ENCODE assay signal across 10 cellular contexts in genomic region chr6:170522565-170523183, GRCh38. TPM values are rescaled to one million over a fixed set of nuclear protein-coding genes. Genes with fewer than 3 reads are reported as not detected.
DNase-seq lines count a peak whose midpoint lies in the region; ATAC-seq and TF ChIP-seq lines count a peak whose summit lies in the region.
"Had no signal": no experiment of that assay in that cellular context is flagged by ENCODE, and none has a peak within 500 bp of the region (broad histone marks: within the 10 kb centered on the region; RNA-seq: fewer than 3 reads in every experiment).

No MANE protein-coding gene starts in this region.

- DNase-seq in AG20443 (ENCODE audit: low spot score) (peak; percentile 34), GM23338 (ENCODE audit: low spot score) (peak; percentile 76), SK-N-SH (peak; percentile 51), hepatocyte (ENCODE audit: low spot score) (peak; percentile 28), NCI-H1694 (lab: John Stamatoyannopoulos, UW) (no peak), vagina (ENCODE audit: extremely low spot score in 2 of 2) (no peak), NCI-H1694 treated with DMSO at 0.1 percent for 48 hours (lab: John Stamatoyannopoulos, UW) (no peak)
- DNase-seq: stimulated activated CD4-positive, alpha-beta T cell treated with anti-CD3 and anti-CD28 coated beads, Interleukin-2, amount 100 ng/mL, for 48 hours had no signal

- peak; percentile 59 to 90 for TF ChIP-seq CTCF in GM23338 (conservative IDR thresholded peaks at IDR 0.05; ENCODE audit: low read depth in 2 of 2)
- peak; percentile 54 for TF ChIP-seq CTCF in SK-N-SH (IDR thresholded peaks at IDR 0.05)
- TF ChIP-seq CTCF in hepatocyte (IDR thresholded peaks at IDR 0.05; ENCODE audit: poor library complexity), result peak; percentile 27
- TF ChIP-seq CTCF in vagina (IDR thresholded peaks at IDR 0.05), result no peak

- intact Hi-C loops in vagina (cut with DNase I), result no loop called here

- H3K27ac Mint-ChIP-seq in GM23338, result no peak overlapping the region

- H3K36me3 Mint-ChIP-seq in GM23338 (ENCODE audit: low read depth), result no peaks in the 10 kb centered on the region

- POLR2A ChIA-PET in SK-N-SH (lab: Yijun Ruan, JAX), result no interaction called here

- peaks cover 7% of the 10 kb centered on the region for H3K27me3 Mint-ChIP-seq in GM23338 (ENCODE audit: insufficient read depth, low read depth, poor library complexity)

- no peak overlapping the region for H3K4me2 ChIP-seq in GM23338
- H3K4me2 ChIP-seq in SK-N-SH, result no peak overlapping the region
- no peak overlapping the region for H3K4me2 ChIP-seq in hepatocyte

- H3K4me1 ChIP-seq in GM23338 (ENCODE audit: insufficient read depth), result 0 out of 2 replicates have a peak, but pooled peaks cover 3% of the 10 kb centered on the region
- H3K4me1 ChIP-seq in SK-N-SH (ENCODE audit: control insufficient read depth in 1 of 2, insufficient read depth in 2 of 2, low read depth in 1 of 2, low read length in 1 of 2), result peaks cover 0 to 9% of the 10 kb centered on the region in 2 experiments; a peak in 1 of 4 replicates
- no peaks in the 10 kb centered on the region for H3K4me1 ChIP-seq in hepatocyte (ENCODE audit: insufficient read depth)
- no peaks in the 10 kb centered on the region for H3K4me1 ChIP-seq in vagina

- H3K9ac ChIP-seq in SK-N-SH, result no peak overlapping the region

- TF ChIP-seq POLR2A in vagina (IDR thresholded peaks at IDR 0.05), result no peak

- H3K9me3 Mint-ChIP-seq in GM23338, result no peaks in the 10 kb centered on the region

- H3K4me3 ChIP-seq in GM23338 (no peak overlapping the region), SK-N-SH (ENCODE audit: low read depth in 2 of 2, low read length in 1 of 2) (no peak overlapping the region), hepatocyte (no peak overlapping the region), vagina (no peak overlapping the region)
- H3K4me3 ChIP-seq: SK-N-MC had no signal

- H3K79me2 ChIP-seq in GM23338 (replicated peaks; ENCODE audit: insufficient read depth), result no peaks in the 10 kb centered on the region
- H3K79me2 ChIP-seq in SK-N-SH (ENCODE audit: insufficient read depth), result no peaks in the 10 kb centered on the region
- no peaks in the 10 kb centered on the region for H3K79me2 ChIP-seq in hepatocyte

- H3K9me2 ChIP-seq in GM23338 (ENCODE audit: insufficient read depth) (no peaks in the 10 kb centered on the region), SK-N-SH (no peaks in the 10 kb centered on the region), hepatocyte (replicated peaks; ENCODE audit: insufficient read depth) (no peaks in the 10 kb centered on the region)

- WGBS in SK-N-SH (ENCODE audit: low lambda C conversion rate), result 84% methylated on average over 6 of the region's 10 CpGs
- WGBS in hepatocyte (ENCODE audit: low lambda C conversion rate, missing lambda C conversion rate), result 74% methylated on average over 10 of the region's 10 CpGs

- peak; percentile 100 for ATAC-seq in GM23338
- no peak for ATAC-seq in HG03097 (IDR thresholded peaks at IDR 0.05; ENCODE audit: low FRiP score, unreplicated experiment)

- H3K27me3 ChIP-seq in GM23338 (ENCODE audit: insufficient read depth), result no peaks in the 10 kb centered on the region
- no peaks in the 10 kb centered on the region for H3K27me3 ChIP-seq in SK-N-SH (ENCODE audit: insufficient read depth)
- H3K27me3 ChIP-seq in hepatocyte, result no peaks in the 10 kb centered on the region
- H3K27me3 ChIP-seq in vagina, result no peaks in the 10 kb centered on the region

- no peak for TF ChIP-seq EP300 in SK-N-SH (IDR thresholded peaks at IDR 0.05; ENCODE audit: borderline replicate concordance in 1 of 2, low read depth in 1 of 2, low read length in 1 of 2)

- H3K36me3 ChIP-seq in GM23338 (ENCODE audit: insufficient read depth) (no peaks in the 10 kb centered on the region), SK-N-SH (replicated peaks in 1 of 2; ENCODE audit: control insufficient read depth in 1 of 2, insufficient read depth in 2 of 2, low read length in 1 of 2) (no peaks in the 10 kb centered on the region), hepatocyte (replicated peaks; ENCODE audit: insufficient read depth, low read depth) (no peaks in the 10 kb centered on the region), vagina (no peaks in the 10 kb centered on the region)

- H3K4me3 Mint-ChIP-seq in GM23338, result no peak overlapping the region

- H3K4me1 Mint-ChIP-seq in GM23338, result peaks cover 11% of the 10 kb centered on the region

- H3K27ac ChIP-seq in GM23338 (ENCODE audit: low read depth), result no peak overlapping the region
- H3K27ac ChIP-seq in SK-N-SH (ENCODE audit: low read depth in 2 of 2, low read length in 1 of 2), result no peak overlapping the region
- no peak overlapping the region for H3K27ac ChIP-seq in hepatocyte
- H3K27ac ChIP-seq in vagina, result no peak overlapping the region
- H3K27ac ChIP-seq: SK-N-MC had no signal

- CTCF ChIA-PET in SK-N-SH (lab: Yijun Ruan, JAX), result interaction anchor here (0.9 to 3.6 kb wide), 9 partner anchors 9 to 732 kb away, joined by 3 to 25 read pairs (median 4); no protein-coding TSS in a partner anchor

- peak; percentile 65 for TF ChIP-seq RAD21 in SK-N-SH (IDR thresholded peaks at IDR 0.05; ENCODE audit: low read length)

- H2AFZ ChIP-seq in GM23338 (no peak overlapping the region), SK-N-SH (ENCODE audit: low read depth) (no peak overlapping the region), hepatocyte (no peak overlapping the region)

- H3F3A ChIP-seq in GM23338 (replicated peaks; ENCODE audit: low read depth) (no peaks in the 10 kb centered on the region), SK-N-SH (replicated peaks; ENCODE audit: insufficient read depth) (no peaks in the 10 kb centered on the region)

- H4K20me1 ChIP-seq in GM23338 (replicated peaks; ENCODE audit: insufficient read depth) (no peaks in the 10 kb centered on the region), SK-N-SH (ENCODE audit: insufficient read depth) (no peaks in the 10 kb centered on the region), hepatocyte (ENCODE audit: insufficient read depth, poor library complexity, severe bottlenecking) (no peaks in the 10 kb centered on the region)

- H3K9me3 ChIP-seq in SK-N-SH, result no peaks in the 10 kb centered on the region
- H3K9me3 ChIP-seq in hepatocyte (ENCODE audit: low read depth), result no peaks in the 10 kb centered on the region
- H3K9me3 ChIP-seq in vagina, result no peaks in the 10 kb centered on the region

TF ChIP-seq in SK-N-SH, 30 proteins besides CTCF, POLR2A, EP300 and RAD21:
- TF ChIP-seq SMC3 (IDR thresholded peaks at IDR 0.05; ENCODE audit: low read depth, low read length), result peak; percentile 45
- TF ChIP-seq JUND (IDR thresholded peaks at IDR 0.05), result no peak

RNA-seq across cellular contexts. Expression of gene PSMB1, which starts 30.4 kb away (rescaled TPM):
- total RNA-seq in GM23338 (2014; rRNA removed; shearing (Covaris generic)), result 357 and 388 TPM in 2 replicates
- 509 and 576 TPM in 2 replicates for polyA plus RNA-seq in GM23338 (2016; fragmentation: Nextera tagmentation; extraction: Ambion mirVana)
- polyA plus RNA-seq in SK-N-SH (2012; rRNA removed), result 546 and 588 TPM in 2 replicates
- 606 and 697 TPM in 2 replicates for polyA plus RNA-seq in SK-N-SH (2012; cell fraction: cytosol; rRNA removed)
- polyA plus RNA-seq in SK-N-SH (2012; cell fraction: nucleus; rRNA removed), result 255 and 311 TPM in 2 replicates
- 252 and 261 TPM in 2 replicates for total RNA-seq in hepatocyte
- polyA plus RNA-seq in hepatocyte, result 398 and 399 TPM in 2 replicates
- total RNA-seq in vagina, result 92.3 TPM

RNA-seq across cellular contexts. Expression of gene TBP, which starts 31.5 kb away (rescaled TPM):
- total RNA-seq in GM23338 (2014; rRNA removed; shearing (Covaris generic)), result 26.3 and 30.3 TPM in 2 replicates
- polyA plus RNA-seq in GM23338 (2016; fragmentation: Nextera tagmentation; extraction: Ambion mirVana), result 36.5 and 38.0 TPM in 2 replicates
- polyA plus RNA-seq in SK-N-SH (2012; rRNA removed), result 45.5 and 54.6 TPM in 2 replicates
- polyA plus RNA-seq in SK-N-SH (2012; cell fraction: cytosol; rRNA removed), result 20.6 and 25.9 TPM in 2 replicates
- polyA plus RNA-seq in SK-N-SH (2012; cell fraction: nucleus; rRNA removed), result 30.0 and 57.8 TPM in 2 replicates
- total RNA-seq in hepatocyte, result 15.5 and 22.8 TPM in 2 replicates
- 19.7 and 20.2 TPM in 2 replicates for polyA plus RNA-seq in hepatocyte
- 14.7 TPM for total RNA-seq in vagina

Comparison
In these comparisons a context has a peak if more than half of its experiments do, and no peak if none do; other contexts are left out.
1. DNase-seq: peak in AG20443 (single experiment), GM23338 (single experiment), SK-N-SH (single experiment) and hepatocyte (single experiment); none in NCI-H1694 (single experiment), vagina (0 of 2) and NCI-H1694 treated with DMSO at 0.1 percent for 48 hours (single experiment).
2. CTCF ChIP-seq: peak in GM23338 (2 of 2), SK-N-SH (single experiment) and hepatocyte (single experiment); none in vagina (0 of 3).